ENCODE assay signal across 8 cellular contexts in genomic region chr11:16739326-16739875, GRCh38.
A peak's percentile ranks its signal among the peaks of the same experiment; 100 is the strongest.
DNase-seq lines count a peak whose midpoint lies in the region; ATAC-seq and TF ChIP-seq lines count a peak whose summit lies in the region.

No MANE protein-coding gene starts in this region.

- H3K27ac ChIP-seq in RWPE2 (ENCODE audit: poor library complexity, severe bottlenecking), result peak overlapping the region; percentile 53
- H3K27ac ChIP-seq in substantia nigra (ENCODE audit: low read depth, low read length, poor library complexity, severe bottlenecking), result peak overlapping the region; percentile 92

- H3K36me3 ChIP-seq in RWPE2 (ENCODE audit: low read depth), result peaks cover 35% of the 10 kb centered on the region

- peaks cover 3% of the 10 kb centered on the region for H3K4me1 ChIP-seq in RWPE2 (ENCODE audit: insufficient read depth, poor library complexity, severe bottlenecking)

- no peaks in the 10 kb centered on the region for H3K9me3 ChIP-seq in RWPE2 (ENCODE audit: severe bottlenecking)

- no peaks in the 10 kb centered on the region for H3K27me3 ChIP-seq in RWPE2 (ENCODE audit: insufficient read depth, poor library complexity, severe bottlenecking)

- TF ChIP-seq CTCF in HFF-Myc (IDR thresholded peaks at IDR 0.05; ENCODE audit: low read depth, low read length, missing control alignments) (no peak), RWPE2 (IDR thresholded peaks at IDR 0.05; ENCODE audit: poor library complexity, severe bottlenecking) (no peak)

- DNase-seq in HFF-Myc (ENCODE audit: extremely low read depth, low read depth), result no peak
- no peak for DNase-seq in RWPE2 (ENCODE audit: low spot score)
- peak; percentile 28 for DNase-seq in hepatic stellate cell (ENCODE audit: low spot score)
- DNase-seq in substantia nigra (lab: John Stamatoyannopoulos, UW), result peak in 1 of 49 donors; percentile 23
- no peak for DNase-seq in activated CD4-positive, alpha-beta T cell treated with anti-CD3 and anti-CD28 coated beads, Interleukin-2, amount 50 U/mL, for 1 hour

- H3K4me3 ChIP-seq in HFF-Myc (replicated peaks; ENCODE audit: low read depth, low read length) (peak overlapping the region; percentile 76), RWPE2 (ENCODE audit: severe bottlenecking) (peak overlapping the region; percentile 83)

- ATAC-seq in RWPE2 (ENCODE audit: low read depth) (no peak), HG02623 (IDR thresholded peaks at IDR 0.05; ENCODE audit: unreplicated experiment) (no peak), HG02642 (IDR thresholded peaks at IDR 0.05; ENCODE audit: poor library complexity, unreplicated experiment) (no peak), HG03280 (IDR thresholded peaks at IDR 0.05; ENCODE audit: unreplicated experiment) (no peak)
